In genomic region chr5:142012792-142013388, GRCh38 we compare ENCODE assay signal across 1 cellular context.
TF ChIP-seq lines count a peak whose summit lies in the region.

Gene GNPDA1 (minus strand): TSS chr5:142013027. CDS start chr5:142012035, 992 bp downstream.

TF ChIP-seq in K562, 482 proteins besides CTCF, POLR2A, EP300 and RAD21 (continued from another document and continues in another):
- TF ChIP-seq, protein P1, sequence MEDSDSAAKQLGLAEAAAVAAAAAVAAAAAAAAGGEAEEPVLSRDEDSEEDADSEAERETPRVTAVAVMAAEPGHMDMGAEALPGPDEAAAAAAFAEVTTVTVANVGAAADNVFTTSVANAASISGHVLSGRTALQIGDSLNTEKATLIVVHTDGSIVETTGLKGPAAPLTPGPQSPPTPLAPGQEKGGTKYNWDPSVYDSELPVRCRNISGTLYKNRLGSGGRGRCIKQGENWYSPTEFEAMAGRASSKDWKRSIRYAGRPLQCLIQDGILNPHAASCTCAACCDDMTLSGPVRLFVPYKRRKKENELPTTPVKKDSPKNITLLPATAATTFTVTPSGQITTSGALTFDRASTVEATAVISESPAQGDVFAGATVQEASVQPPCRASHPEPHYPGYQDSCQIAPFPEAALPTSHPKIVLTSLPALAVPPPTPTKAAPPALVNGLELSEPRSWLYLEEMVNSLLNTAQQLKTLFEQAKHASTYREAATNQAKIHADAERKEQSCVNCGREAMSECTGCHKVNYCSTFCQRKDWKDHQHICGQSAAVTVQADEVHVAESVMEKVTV (CRISPR knock-in tag; IDR thresholded peaks at IDR 0.05): no peak
- TF ChIP-seq HEY1 (CRISPR knock-in tag; IDR thresholded peaks at IDR 0.05; ENCODE audit: borderline replicate concordance) (no peak), EHMT2 (IDR thresholded peaks at IDR 0.05) (no peak), E2F5 (CRISPR knock-in tag; IDR thresholded peaks at IDR 0.05) (no peak), KAT8 (IDR thresholded peaks at IDR 0.05; ENCODE audit: low read depth) (no peak), ELF4 (CRISPR knock-in tag; IDR thresholded peaks at IDR 0.05) (no peak), POLR2AphosphoS2 (IDR thresholded peaks at IDR 0.05; ENCODE audit: low read length) (no peak), HSF4 (CRISPR knock-in tag; IDR thresholded peaks at IDR 0.05; ENCODE audit: borderline replicate concordance) (no peak), RFX1 (IDR thresholded peaks at IDR 0.05) (no peak), ZNF324 (CRISPR knock-in tag; IDR thresholded peaks at IDR 0.05) (no peak), NR2C2 (CRISPR knock-in tag; IDR thresholded peaks at IDR 0.05) (0 out of 2 replicates have a peak, but pooled peaks have one; percentile 23), NR2C2 (tag; IDR thresholded peaks at IDR 0.05) (peak; percentile 88), SAFB2 (IDR thresholded peaks at IDR 0.05; ENCODE audit: borderline replicate concordance, low read depth, low read length, severe bottlenecking) (no peak), ESRRB (CRISPR knock-in tag; IDR thresholded peaks at IDR 0.05; ENCODE audit: borderline replicate concordance) (no peak), ZNF184 (CRISPR knock-in tag; IDR thresholded peaks at IDR 0.05) (no peak), PRMT5 (CRISPR knock-in tag; IDR thresholded peaks at IDR 0.05) (no peak), ZNF165 (CRISPR knock-in tag; IDR thresholded peaks at IDR 0.05; ENCODE audit: borderline replicate concordance) (no peak), TCF3 (CRISPR knock-in tag; IDR thresholded peaks at IDR 0.05) (no peak), NUFIP1 (IDR thresholded peaks at IDR 0.05; ENCODE audit: partially characterized antibody) (no peak), SIN3B (IDR thresholded peaks at IDR 0.05; ENCODE audit: low read depth) (peak; percentile 59), ZBTB2 (IDR thresholded peaks at IDR 0.05) (no peak), PURB (CRISPR knock-in tag; IDR thresholded peaks at IDR 0.05; ENCODE audit: low read depth) (no peak), BMI1 (IDR thresholded peaks at IDR 0.05; ENCODE audit: low read length) (no peak), MEF2A (IDR thresholded peaks at IDR 0.05; ENCODE audit: control insufficient read depth, low read depth, low read length) (no peak), FUS (optimal IDR thresholded peaks at IDR 0.05; ENCODE audit: low read depth, low read length) (no peak), ZNF584 (CRISPR knock-in tag; IDR thresholded peaks at IDR 0.05; ENCODE audit: low read depth) (0 out of 2 replicates have a peak, but pooled peaks have one; percentile 40), SRSF3 (IDR thresholded peaks at IDR 0.05; ENCODE audit: insufficient read depth, low read length) (no peak), RB1 (IDR thresholded peaks at IDR 0.05; ENCODE audit: low read depth) (peak; percentile 87), ETV6 (IDR thresholded peaks at IDR 0.05; ENCODE audit: borderline replicate concordance in 1 of 2, low read depth in 2 of 2, low read length in 1 of 2) (no peak), ETV6 (CRISPR knock-in tag; IDR thresholded peaks at IDR 0.05; ENCODE audit: borderline replicate concordance) (no peak), GTF2B (IDR thresholded peaks at IDR 0.05; ENCODE audit: extremely low read depth, insufficient read length) (no peak), ESRRA (IDR thresholded peaks at IDR 0.05; ENCODE audit: borderline replicate concordance, low read depth) (0 out of 2 replicates have a peak, but pooled peaks have one; percentile 13), XRCC4 (IDR thresholded peaks at IDR 0.05; ENCODE audit: extremely low read depth, insufficient read depth, insufficient read length) (no peak), ZFP36 (IDR thresholded peaks at IDR 0.05; ENCODE audit: low read depth, low read length, partially characterized antibody) (no peak), ZNF609 (CRISPR knock-in tag; IDR thresholded peaks at IDR 0.05; ENCODE audit: borderline replicate concordance) (no peak), ZFP30 (CRISPR knock-in tag; IDR thresholded peaks at IDR 0.05; ENCODE audit: borderline replicate concordance) (no peak), HDGF (IDR thresholded peaks at IDR 0.05) (no peak), ZNF224 (CRISPR knock-in tag; IDR thresholded peaks at IDR 0.05) (no peak), BRF1 (IDR thresholded peaks at IDR 0.05; ENCODE audit: borderline replicate concordance, extremely low read depth, insufficient read length) (no peak), HMG20B (CRISPR knock-in tag; IDR thresholded peaks at IDR 0.05) (no peak), BDP1 (IDR thresholded peaks at IDR 0.05; ENCODE audit: insufficient read depth, insufficient read length) (no peak), FOXK2 (conservative IDR thresholded peaks at IDR 0.05 in 1 of 2, IDR thresholded peaks at IDR 0.05 in 1 of 2; ENCODE audit: low read depth in 2 of 2) (no peak), PHF21A (IDR thresholded peaks at IDR 0.05; ENCODE audit: borderline replicate concordance, low read depth) (no peak), CHCHD3 (CRISPR knock-in tag; IDR thresholded peaks at IDR 0.05) (no peak), SMARCE1 (IDR thresholded peaks at IDR 0.05) (0 out of 2 replicates have a peak, but pooled peaks have one; percentile 26), CEBPB (tag; IDR thresholded peaks at IDR 0.05) (no peak), ZNF75A (CRISPR knock-in tag; IDR thresholded peaks at IDR 0.05) (no peak), FOXA1 (IDR thresholded peaks at IDR 0.05; ENCODE audit: borderline replicate concordance) (no peak), POLR2H (tag; IDR thresholded peaks at IDR 0.05; ENCODE audit: low read depth) (peak; percentile 82)
- TF ChIP-seq, protein P2, sequence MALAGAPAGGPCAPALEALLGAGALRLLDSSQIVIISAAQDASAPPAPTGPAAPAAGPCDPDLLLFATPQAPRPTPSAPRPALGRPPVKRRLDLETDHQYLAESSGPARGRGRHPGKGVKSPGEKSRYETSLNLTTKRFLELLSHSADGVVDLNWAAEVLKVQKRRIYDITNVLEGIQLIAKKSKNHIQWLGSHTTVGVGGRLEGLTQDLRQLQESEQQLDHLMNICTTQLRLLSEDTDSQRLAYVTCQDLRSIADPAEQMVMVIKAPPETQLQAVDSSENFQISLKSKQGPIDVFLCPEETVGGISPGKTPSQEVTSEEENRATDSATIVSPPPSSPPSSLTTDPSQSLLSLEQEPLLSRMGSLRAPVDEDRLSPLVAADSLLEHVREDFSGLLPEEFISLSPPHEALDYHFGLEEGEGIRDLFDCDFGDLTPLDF (CRISPR knock-in tag; IDR thresholded peaks at IDR 0.05): no peak
- TF ChIP-seq, protein P3, sequence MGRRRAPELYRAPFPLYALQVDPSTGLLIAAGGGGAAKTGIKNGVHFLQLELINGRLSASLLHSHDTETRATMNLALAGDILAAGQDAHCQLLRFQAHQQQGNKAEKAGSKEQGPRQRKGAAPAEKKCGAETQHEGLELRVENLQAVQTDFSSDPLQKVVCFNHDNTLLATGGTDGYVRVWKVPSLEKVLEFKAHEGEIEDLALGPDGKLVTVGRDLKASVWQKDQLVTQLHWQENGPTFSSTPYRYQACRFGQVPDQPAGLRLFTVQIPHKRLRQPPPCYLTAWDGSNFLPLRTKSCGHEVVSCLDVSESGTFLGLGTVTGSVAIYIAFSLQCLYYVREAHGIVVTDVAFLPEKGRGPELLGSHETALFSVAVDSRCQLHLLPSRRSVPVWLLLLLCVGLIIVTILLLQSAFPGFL (CRISPR knock-in tag; IDR thresholded peaks at IDR 0.05): 0 out of 2 replicates have a peak, but pooled peaks have one; percentile 48
- TF ChIP-seq, protein P4, sequence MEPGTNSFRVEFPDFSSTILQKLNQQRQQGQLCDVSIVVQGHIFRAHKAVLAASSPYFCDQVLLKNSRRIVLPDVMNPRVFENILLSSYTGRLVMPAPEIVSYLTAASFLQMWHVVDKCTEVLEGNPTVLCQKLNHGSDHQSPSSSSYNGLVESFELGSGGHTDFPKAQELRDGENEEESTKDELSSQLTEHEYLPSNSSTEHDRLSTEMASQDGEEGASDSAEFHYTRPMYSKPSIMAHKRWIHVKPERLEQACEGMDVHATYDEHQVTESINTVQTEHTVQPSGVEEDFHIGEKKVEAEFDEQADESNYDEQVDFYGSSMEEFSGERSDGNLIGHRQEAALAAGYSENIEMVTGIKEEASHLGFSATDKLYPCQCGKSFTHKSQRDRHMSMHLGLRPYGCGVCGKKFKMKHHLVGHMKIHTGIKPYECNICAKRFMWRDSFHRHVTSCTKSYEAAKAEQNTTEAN (CRISPR knock-in tag; IDR thresholded peaks at IDR 0.05): no peak
- TF ChIP-seq, protein P5, sequence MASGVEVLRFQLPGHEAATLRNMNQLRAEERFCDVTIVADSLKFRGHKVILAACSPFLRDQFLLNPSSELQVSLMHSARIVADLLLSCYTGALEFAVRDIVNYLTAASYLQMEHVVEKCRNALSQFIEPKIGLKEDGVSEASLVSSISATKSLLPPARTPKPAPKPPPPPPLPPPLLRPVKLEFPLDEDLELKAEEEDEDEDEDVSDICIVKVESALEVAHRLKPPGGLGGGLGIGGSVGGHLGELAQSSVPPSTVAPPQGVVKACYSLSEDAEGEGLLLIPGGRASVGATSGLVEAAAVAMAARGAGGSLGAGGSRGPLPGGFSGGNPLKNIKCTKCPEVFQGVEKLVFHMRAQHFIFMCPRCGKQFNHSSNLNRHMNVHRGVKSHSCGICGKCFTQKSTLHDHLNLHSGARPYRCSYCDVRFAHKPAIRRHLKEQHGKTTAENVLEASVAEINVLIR (CRISPR knock-in tag; IDR thresholded peaks at IDR 0.05): no peak
- TF ChIP-seq, protein P6, sequence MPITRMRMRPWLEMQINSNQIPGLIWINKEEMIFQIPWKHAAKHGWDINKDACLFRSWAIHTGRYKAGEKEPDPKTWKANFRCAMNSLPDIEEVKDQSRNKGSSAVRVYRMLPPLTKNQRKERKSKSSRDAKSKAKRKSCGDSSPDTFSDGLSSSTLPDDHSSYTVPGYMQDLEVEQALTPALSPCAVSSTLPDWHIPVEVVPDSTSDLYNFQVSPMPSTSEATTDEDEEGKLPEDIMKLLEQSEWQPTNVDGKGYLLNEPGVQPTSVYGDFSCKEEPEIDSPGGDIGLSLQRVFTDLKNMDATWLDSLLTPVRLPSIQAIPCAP (CRISPR knock-in tag; IDR thresholded peaks at IDR 0.05; ENCODE audit: borderline replicate concordance): no peak
- TF ChIP-seq, protein P7, sequence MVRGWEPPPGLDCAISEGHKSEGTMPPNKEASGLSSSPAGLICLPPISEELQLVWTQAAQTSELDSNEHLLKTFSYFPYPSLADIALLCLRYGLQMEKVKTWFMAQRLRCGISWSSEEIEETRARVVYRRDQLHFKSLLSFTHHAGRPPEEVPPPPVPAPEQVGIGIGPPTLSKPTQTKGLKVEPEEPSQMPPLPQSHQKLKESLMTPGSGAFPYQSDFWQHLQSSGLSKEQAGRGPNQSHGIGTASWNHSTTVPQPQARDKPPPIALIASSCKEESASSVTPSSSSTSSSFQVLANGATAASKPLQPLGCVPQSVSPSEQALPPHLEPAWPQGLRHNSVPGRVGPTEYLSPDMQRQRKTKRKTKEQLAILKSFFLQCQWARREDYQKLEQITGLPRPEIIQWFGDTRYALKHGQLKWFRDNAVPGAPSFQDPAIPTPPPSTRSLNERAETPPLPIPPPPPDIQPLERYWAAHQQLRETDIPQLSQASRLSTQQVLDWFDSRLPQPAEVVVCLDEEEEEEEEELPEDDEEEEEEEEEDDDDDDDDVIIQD (CRISPR knock-in tag; IDR thresholded peaks at IDR 0.05): no peak
